ENCODE assay signal across 25 cellular contexts in the genomic region with DNA sequence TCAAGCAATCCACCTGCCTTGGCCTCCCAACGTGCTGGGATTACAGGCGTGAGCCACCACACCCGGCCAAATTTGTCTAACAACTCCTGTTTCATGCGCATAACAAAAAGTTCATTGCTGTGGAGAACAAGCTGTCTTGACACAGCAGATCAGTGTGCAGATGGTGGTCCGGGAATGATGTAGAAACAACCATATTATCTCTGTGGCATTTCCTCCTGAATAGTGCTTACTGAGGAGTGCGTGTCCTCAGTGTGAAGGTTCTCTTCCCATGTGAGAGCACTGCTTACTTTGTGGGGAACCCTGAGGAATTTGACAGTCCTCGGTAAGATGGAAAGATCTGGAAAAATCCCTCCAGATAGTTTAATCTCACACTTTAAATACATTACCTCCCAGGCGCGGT.
"Had no signal": no experiment of that assay in that cellular context is flagged by ENCODE, and none has a peak within 500 bp of the region (broad histone marks: within the 10 kb centered on the region; RNA-seq: fewer than 3 reads in every experiment).

No MANE protein-coding gene starts in this region.

- H3K4me1 ChIP-seq: colonic mucosa, neural progenitor cell, parathyroid adenoma had no signal

- H3K27ac Mint-ChIP-seq: dendritic cell treated with granulocyte-macrophage colony-stimulating factor and Interleukin-4, amounts not matched to agents 40 ng/mL and 50 ng/mL, for 4 days; endodermal cell; memory B cell; natural killer cell; progenitor cell of endocrine pancreas; stimulated activated naive B cell treated with anti-CD40 and anti-IgM and Interleukin-4, amounts not matched to agents 10 μg/mL and 1 μg/mL and 100 μg/mL, for 72 hours; stimulated activated naive CD8-positive, alpha-beta T cell treated with anti-CD3 and anti-CD28 coated beads, Interleukin-15, Interleukin-2, amounts not matched to agents 100 ng/mL and 50 ng/mL, for 24 hours had no signal

- H3K4me2 ChIP-seq: hepatocyte, neural progenitor cell had no signal

- H3K9me3 Mint-ChIP-seq: central memory CD8-positive, alpha-beta T cell; dendritic cell treated with granulocyte-macrophage colony-stimulating factor and Interleukin-4, amounts not matched to agents 40 ng/mL and 50 ng/mL, for 4 days; memory B cell; natural killer cell; neural progenitor cell; stimulated activated naive CD8-positive, alpha-beta T cell treated with anti-CD3 and anti-CD28 coated beads, Interleukin-15, Interleukin-2, amounts not matched to agents 100 ng/mL and 50 ng/mL, for 24 hours had no signal

- H3K36me3 Mint-ChIP-seq: memory B cell; natural killer cell; neural progenitor cell; stimulated activated naive B cell treated with anti-CD40 and anti-IgM and Interleukin-4, amounts not matched to agents 10 μg/mL and 1 μg/mL and 100 μg/mL, for 72 hours had no signal

- H3K4me3 Mint-ChIP-seq: central memory CD8-positive, alpha-beta T cell; dendritic cell treated with granulocyte-macrophage colony-stimulating factor and Interleukin-4, amounts not matched to agents 40 ng/mL and 50 ng/mL, for 4 days; endodermal cell; memory B cell; natural killer cell; neural progenitor cell; stimulated activated naive B cell treated with anti-CD40 and anti-IgM and Interleukin-4, amounts not matched to agents 10 μg/mL and 1 μg/mL and 100 μg/mL, for 72 hours; stimulated activated naive CD8-positive, alpha-beta T cell treated with anti-CD3 and anti-CD28 coated beads, Interleukin-15, Interleukin-2, amounts not matched to agents 100 ng/mL and 50 ng/mL, for 24 hours had no signal

- H3K9me3 ChIP-seq: colonic mucosa, sigmoid colon, spleen, thoracic aorta, tibial nerve, upper lobe of left lung had no signal

- DNase-seq: colonic mucosa; effector CD8-positive, alpha-beta T cell; endodermal cell; foreskin melanocyte; kidney; natural killer cell; sigmoid colon; spleen; stimulated activated CD4-positive, alpha-beta T cell treated with anti-CD3 and anti-CD28 coated beads, Interleukin-2, amount 100 ng/mL, for 48 hours; stimulated activated naive B cell treated with anti-CD40 and anti-IgM and Interleukin-4, amounts not matched to agents 10 μg/mL and 1 μg/mL and 100 μg/mL, for 72 hours; upper lobe of left lung had no signal

- H3K79me2 ChIP-seq: hepatocyte, parathyroid adenoma had no signal

- H3K27ac ChIP-seq: colonic mucosa, epithelial cell of prostate, hepatocyte, neural progenitor cell, parathyroid adenoma, spleen, upper lobe of left lung had no signal

- H3K4me1 Mint-ChIP-seq: central memory CD8-positive, alpha-beta T cell; endodermal cell; memory B cell; natural killer cell had no signal

- ATAC-seq: esophagus mucosa; natural killer cell; stimulated activated naive B cell treated with anti-CD40 and anti-IgM and Interleukin-4, amounts not matched to agents 10 μg/mL and 1 μg/mL and 100 μg/mL, for 72 hours had no signal

- H2AFZ ChIP-seq: hepatocyte, neural progenitor cell, parathyroid adenoma had no signal

- H3K27me3 Mint-ChIP-seq: dendritic cell treated with granulocyte-macrophage colony-stimulating factor and Interleukin-4, amounts not matched to agents 40 ng/mL and 50 ng/mL, for 4 days; progenitor cell of endocrine pancreas had no signal

- H3K36me3 ChIP-seq: colonic mucosa, neural progenitor cell, sigmoid colon, spleen, thoracic aorta, tibial nerve, upper lobe of left lung had no signal

- H3K4me3 ChIP-seq: colonic mucosa, hepatocyte, lung, neural progenitor cell, sigmoid colon, skin epidermis, spleen, tibial nerve, upper lobe of left lung had no signal

- H3K9ac ChIP-seq: neural progenitor cell, parathyroid adenoma had no signal

- H3K27me3 ChIP-seq: colonic mucosa, hepatocyte, neural progenitor cell, sigmoid colon, spleen, tibial nerve, upper lobe of left lung had no signal
